ENCODE assay signal across 22 cellular contexts in the genomic region with DNA sequence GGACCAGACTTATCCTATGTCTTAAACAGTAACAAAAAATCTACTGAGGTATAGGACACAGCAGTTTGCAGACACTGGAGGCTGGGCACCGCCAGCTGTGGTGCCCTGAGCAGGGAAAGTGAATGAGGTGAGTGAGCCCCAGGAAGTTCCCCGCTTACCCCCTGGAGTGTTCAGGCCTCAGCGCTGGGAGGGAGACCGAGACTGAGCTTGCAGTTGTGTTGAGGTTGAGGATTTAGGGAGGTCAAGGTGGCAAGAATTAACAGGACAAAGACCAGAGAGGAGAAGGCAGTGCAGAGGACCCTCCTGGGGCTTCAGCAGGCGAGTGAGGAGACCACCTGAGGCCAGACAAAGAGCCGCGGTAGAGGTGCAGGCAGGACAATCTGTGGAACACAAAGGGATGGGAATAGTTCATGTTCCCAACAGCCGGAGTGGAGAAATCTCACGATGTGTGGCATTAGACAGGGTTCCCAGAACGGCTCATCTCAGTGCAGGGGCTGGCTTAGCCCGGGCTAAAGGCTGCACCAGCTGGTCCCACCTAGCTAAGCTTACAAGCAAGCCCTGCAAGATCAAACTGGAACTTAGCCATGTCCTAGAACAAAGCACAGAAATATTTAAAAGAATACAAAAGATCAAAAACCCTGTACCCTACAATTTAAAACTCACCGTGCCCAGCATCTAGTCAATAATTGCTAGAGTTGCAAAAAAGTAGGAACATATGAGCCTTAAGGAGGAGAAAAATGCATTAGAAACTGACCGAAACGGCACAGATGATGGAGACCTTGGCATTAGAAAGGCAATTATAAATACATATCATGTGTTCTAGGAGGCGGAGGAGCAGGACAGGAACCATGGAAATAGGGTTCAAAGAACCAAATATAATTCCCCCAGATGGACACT.
"Had no signal": no experiment of that assay in that cellular context is flagged by ENCODE, and none has a peak within 500 bp of the region (broad histone marks: within the 10 kb centered on the region; RNA-seq: fewer than 3 reads in every experiment).

No MANE protein-coding gene starts in this region.

- H3K4me3 ChIP-seq: dorsolateral prefrontal cortex, heart left ventricle, psoas muscle, spleen, stomach, thoracic aorta, transverse colon had no signal

- H3K36me3 ChIP-seq: heart left ventricle, neutrophil, spleen, thoracic aorta, transverse colon had no signal

- DNase-seq: cortex of kidney; dorsolateral prefrontal cortex; effector CD8-positive, alpha-beta T cell; foreskin melanocyte; heart left ventricle; hypothalamus; kidney glomerular epithelial cell; mesendoderm; naive thymus-derived CD4-positive, alpha-beta T cell; psoas muscle; retina; spleen; stimulated activated CD4-positive, alpha-beta T cell treated with anti-CD3 and anti-CD28 coated beads, Interleukin-2, amount 100 ng/mL, for 24 hours; stimulated activated CD4-positive, alpha-beta T cell treated with anti-CD3 and anti-CD28 coated beads, Interleukin-4, amount 100 ng/mL, for 4 hours; stimulated activated naive B cell treated with anti-CD40 and anti-IgM and Interleukin-4, amounts not matched to agents 10 μg/mL and 1 μg/mL and 100 μg/mL, for 72 hours; stomach; substantia nigra; transverse colon had no signal

- ATAC-seq: heart left ventricle; naive thymus-derived CD4-positive, alpha-beta T cell; psoas muscle; sciatic nerve; stimulated activated naive B cell treated with anti-CD40 and anti-IgM and Interleukin-4, amounts not matched to agents 10 μg/mL and 1 μg/mL and 100 μg/mL, for 72 hours had no signal

- H3K27me3 ChIP-seq: dorsolateral prefrontal cortex, heart left ventricle, neutrophil, spleen, stomach, transverse colon had no signal

- H3K9me3 ChIP-seq: neutrophil had no signal

- FAIRE-seq: islet of Langerhans had no signal

- H3K27ac ChIP-seq: dorsolateral prefrontal cortex, heart left ventricle, neutrophil, psoas muscle, spleen, stomach, thoracic aorta, transverse colon had no signal
